9 cellular contexts compared by ENCODE assay signal in genomic region chr2:62305421-62306176, GRCh38.
DNase-seq lines count a peak whose midpoint lies in the region; ATAC-seq and TF ChIP-seq lines count a peak whose summit lies in the region.
"Had no signal": no experiment of that assay in that cellular context is flagged by ENCODE, and none has a peak within 500 bp of the region (broad histone marks: within the 10 kb centered on the region; RNA-seq: fewer than 3 reads in every experiment).

No MANE protein-coding gene starts in this region.

- ATAC-seq in activated CD8-positive, alpha-beta T cell treated with anti-CD3 and anti-CD28 coated beads for 36 hours: peak; percentile 69
- peak; percentile 74 for ATAC-seq in stimulated activated naive CD8-positive, alpha-beta T cell treated with anti-CD3 and anti-CD28 coated beads, Interleukin-15, Interleukin-2, amounts not matched to agents 100 U/mL and 50 U/mL, for 24 hours

- H3K36me3 ChIP-seq in SJCRH30: no peaks in the 10 kb centered on the region

- peaks cover 1% of the 10 kb centered on the region for H3K9me3 Mint-ChIP-seq in activated CD8-positive, alpha-beta T cell treated with anti-CD3 and anti-CD28 coated beads for 36 hours
- H3K9me3 Mint-ChIP-seq in immature natural killer cell: no peaks in the 10 kb centered on the region
- H3K9me3 Mint-ChIP-seq: neural crest cell had no signal

- POLR2A ChIA-PET in activated CD8-positive, alpha-beta T cell treated with anti-CD3 and anti-CD28 coated beads for 36 hours (lab: Charles Lee): interaction anchor here (0.5 to 10.4 kb wide), 8 partner anchors 8 to 387 kb away, joined by 3 to 112 read pairs (median 4); partner anchors contain the start of gene B3GNT2

- H3K9me3 ChIP-seq in SJCRH30 (replicated peaks): no peaks in the 10 kb centered on the region

- H3K36me3 Mint-ChIP-seq in activated CD8-positive, alpha-beta T cell treated with anti-CD3 and anti-CD28 coated beads for 36 hours (ENCODE audit: low read depth): peaks cover 7% of the 10 kb centered on the region
- peaks cover 0 to 3% (median 0%) of the 10 kb centered on the region in 3 donors for H3K36me3 Mint-ChIP-seq in immature natural killer cell

- H3K27me3 ChIP-seq in SJCRH30: 0 out of 2 replicates have a peak, but pooled peaks cover 2% of the 10 kb centered on the region

- peak overlapping the region; percentile 66 for H3K4me3 Mint-ChIP-seq in activated CD8-positive, alpha-beta T cell treated with anti-CD3 and anti-CD28 coated beads for 36 hours
- H3K4me3 Mint-ChIP-seq in immature natural killer cell: peak overlapping the region in 4 of 5 donors; percentile 38 to 80 (median 76)
- H3K4me3 Mint-ChIP-seq: neural crest cell had no signal

- intact Hi-C loops in activated CD8-positive, alpha-beta T cell treated with anti-CD3 and anti-CD28 coated beads for 36 hours (cut with micrococcal nuclease): loop anchor here (2.0 to 10.0 kb wide), 3 partner anchors 102 to 271 kb away; no protein-coding TSS in a partner anchor

- peaks cover 93% of the 10 kb centered on the region for H3K4me1 Mint-ChIP-seq in activated CD8-positive, alpha-beta T cell treated with anti-CD3 and anti-CD28 coated beads for 36 hours (ENCODE audit: low read depth)
- peaks cover 82 to 92% of the 10 kb centered on the region in 2 donors for H3K4me1 Mint-ChIP-seq in immature natural killer cell

- H3K4me1 ChIP-seq in SJCRH30: no peaks in the 10 kb centered on the region

- peak overlapping the region; percentile 98 for H3K27ac Mint-ChIP-seq in activated CD8-positive, alpha-beta T cell treated with anti-CD3 and anti-CD28 coated beads for 36 hours
- H3K27ac Mint-ChIP-seq in immature natural killer cell: peak overlapping the region in 5 of 6 donors; percentile 80 to 93 (median 89)

- no peak overlapping the region for H3K4me3 ChIP-seq in SJCRH30

- peaks cover 2% of the 10 kb centered on the region for H3K27me3 Mint-ChIP-seq in activated CD8-positive, alpha-beta T cell treated with anti-CD3 and anti-CD28 coated beads for 36 hours
- H3K27me3 Mint-ChIP-seq in immature natural killer cell (ENCODE audit: low read depth in 3 of 3): peaks cover 0 to 4% (median 0%) of the 10 kb centered on the region in 3 donors

- DNase-seq in NCI-H345 (lab: John Stamatoyannopoulos, UW) (peak; percentile 24), NCI-H345 treated with DMSO at 0.1 percent for 48 hours (lab: John Stamatoyannopoulos, UW; ENCODE audit: unreplicated experiment) (no peak), immature natural killer cell (no peak), SJCRH30 (no peak), caudate nucleus (lab: John Stamatoyannopoulos, UW) (no peak), nucleus accumbens (lab: John Stamatoyannopoulos, UW) (no peak)
- peak; percentile 95 for DNase-seq in activated CD8-positive, alpha-beta T cell treated with anti-CD3 and anti-CD28 coated beads for 36 hours
- DNase-seq in stimulated activated naive CD8-positive, alpha-beta T cell treated with anti-CD3 and anti-CD28 coated beads, Interleukin-15, Interleukin-2, amounts not matched to agents 100 U/mL and 50 U/mL, for 24 hours: peak; percentile 79

- H3K27ac ChIP-seq in SJCRH30 (no peak overlapping the region), caudate nucleus (ENCODE audit: low read depth, low read length) (no peak overlapping the region)

- CTCF ChIA-PET in activated CD8-positive, alpha-beta T cell treated with anti-CD3 and anti-CD28 coated beads for 36 hours (lab: Charles Lee): interaction anchor here (0.8 to 1.6 kb wide), 4 partner anchors 8 to 108 kb away, joined by 3 to 12 read pairs (median 3); no protein-coding TSS in a partner anchor

- no peak for TF ChIP-seq CTCF in activated CD8-positive, alpha-beta T cell treated with anti-CD3 and anti-CD28 coated beads for 36 hours (IDR thresholded peaks at IDR 0.05)

Comparison
In these comparisons a context has a peak if more than half of its experiments do, and no peak if none do; other contexts are left out.
1. DNase-seq: peak in NCI-H345 (single experiment), activated CD8-positive, alpha-beta T cell treated with anti-CD3 and anti-CD28 coated beads for 36 hours (single experiment) and stimulated activated naive CD8-positive, alpha-beta T cell treated with anti-CD3 and anti-CD28 coated beads, Interleukin-15, Interleukin-2, amounts not matched to agents 100 U/mL and 50 U/mL, for 24 hours (single experiment); none in NCI-H345 treated with DMSO at 0.1 percent for 48 hours (single experiment), immature natural killer cell (0 of 3), SJCRH30 (0 of 2), caudate nucleus (0 of 61) and nucleus accumbens (0 of 56).